In the genomic region with DNA sequence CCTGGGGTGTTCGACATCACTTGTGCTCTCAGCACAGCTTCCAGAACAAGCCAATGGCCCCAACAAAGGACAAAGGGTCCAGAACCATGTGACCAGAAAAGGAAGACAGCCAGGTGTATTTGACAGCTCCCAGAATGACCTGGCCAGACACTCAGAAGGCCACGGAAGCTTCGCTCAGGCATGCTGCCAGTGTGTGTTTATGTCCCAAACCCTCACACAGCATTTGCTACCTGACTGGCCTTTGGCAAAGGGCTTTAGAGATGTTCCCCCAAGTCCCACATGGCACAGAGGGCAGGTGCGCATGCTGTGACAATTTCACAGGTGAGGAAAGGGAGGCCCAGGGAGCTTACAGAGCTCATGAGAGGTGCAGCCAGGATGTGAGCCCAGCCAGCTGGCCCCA, we compare ENCODE assay signal across 21 cellular contexts. TPM values are rescaled to one million over a fixed set of nuclear protein-coding genes. Genes with fewer than 3 reads are reported as not detected.
DNase-seq lines count a peak whose midpoint lies in the region; ATAC-seq and TF ChIP-seq lines count a peak whose summit lies in the region.
"Had no signal": no experiment of that assay in that cellular context is flagged by ENCODE, and none has a peak within 500 bp of the region (broad histone marks: within the 10 kb centered on the region; RNA-seq: fewer than 3 reads in every experiment).

No MANE protein-coding gene starts in this region.

- H3K9me3 ChIP-seq in RWPE2 (ENCODE audit: severe bottlenecking), result no peaks in the 10 kb centered on the region
- H3K9me3 ChIP-seq in neuronal stem cell (replicated peaks in 1 of 2; ENCODE audit: control insufficient read depth in 2 of 2, insufficient read depth in 1 of 2, low read depth in 1 of 2, low read length in 2 of 2), result no peaks in the 10 kb centered on the region
- H3K9me3 ChIP-seq: BLaER1 had no signal

- H2BK12ac ChIP-seq in neuronal stem cell (ENCODE audit: low read length), result peak overlapping the region; percentile 35

- no peak overlapping the region for H3K18ac ChIP-seq in neuronal stem cell (ENCODE audit: low read length)

- H2BK15ac ChIP-seq in neuronal stem cell (ENCODE audit: low read length), result no peak overlapping the region

- H3K36me3 Mint-ChIP-seq in activated naive CD4-positive, alpha-beta T cell treated with anti-CD3 and anti-CD28 coated beads, Interleukin-2, amount 50 U/mL, for 72 hours, result peaks cover 0 to 19% of the 10 kb centered on the region in 2 donors

- H3K4me1 ChIP-seq in RWPE2 (ENCODE audit: insufficient read depth, poor library complexity, severe bottlenecking) (no peaks in the 10 kb centered on the region), neuronal stem cell (ENCODE audit: control insufficient read depth in 2 of 2, insufficient read depth in 1 of 2, low read depth in 1 of 2, low read length in 2 of 2) (no peaks in the 10 kb centered on the region)
- H3K4me1 ChIP-seq: BLaER1 had no signal

- in situ Hi-C loops in G401 (cut with HindIII; ENCODE audit: low sequenced_read_pairs), result no loop called here

- no peak overlapping the region for H3K9ac ChIP-seq in neuronal stem cell (ENCODE audit: low read depth, low read length, poor library complexity)
- H3K9ac ChIP-seq: BLaER1 had no signal

- no peak overlapping the region for H2BK120ac ChIP-seq in neuronal stem cell (ENCODE audit: low read depth, low read length)

- H2AFZ ChIP-seq in neuronal stem cell (ENCODE audit: low read length), result no peak overlapping the region

- peak; percentile 97 for DNase-seq in G401 (ENCODE audit: low spot score)
- DNase-seq in RWPE2 (ENCODE audit: low spot score), result peak; percentile 27
- peak; percentile 83 for DNase-seq in cerebellum (ENCODE audit: low spot score)
- DNase-seq in neuronal stem cell (ENCODE audit: low spot score), result no peak
- no peak for DNase-seq in activated naive CD4-positive, alpha-beta T cell treated with anti-CD3 and anti-CD28 coated beads, Interleukin-2, amount 50 U/mL, for 72 hours (ENCODE audit: low spot score in 2 of 2)
- DNase-seq in COLO829 (ENCODE audit: low spot score), result no peak
- DNase-seq in kidney tubule cell (ENCODE audit: low spot score), result no peak
- DNase-seq: CD4-positive, CD25-positive, alpha-beta regulatory T cell; CD8-positive, alpha-beta T cell; DMS 273 treated with DMSO at 0.1 percent for 48 hours; DMS79; EL; GF-D8; GOT3; H7; HCEC 1CT had no signal

- H3K27ac ChIP-seq in RWPE2 (ENCODE audit: poor library complexity, severe bottlenecking) (no peak overlapping the region), neuronal stem cell (replicated peaks; ENCODE audit: low read length) (no peak overlapping the region)
- H3K27ac ChIP-seq: 22Rv1, BLaER1, C4-2B had no signal

- H3K27ac Mint-ChIP-seq in activated naive CD4-positive, alpha-beta T cell treated with anti-CD3 and anti-CD28 coated beads, Interleukin-2, amount 50 U/mL, for 72 hours, result no peak overlapping the region
- H3K27ac Mint-ChIP-seq: B cell; CD4-positive, CD25-positive, alpha-beta regulatory T cell; CD8-positive, alpha-beta T cell had no signal

- H3K36me3 ChIP-seq in RWPE2 (ENCODE audit: low read depth), result no peaks in the 10 kb centered on the region
- H3K36me3 ChIP-seq in neuronal stem cell (replicated peaks in 1 of 2; ENCODE audit: control insufficient read depth in 2 of 2, insufficient read depth in 2 of 2, low read length in 2 of 2), result no peaks in the 10 kb centered on the region
- H3K36me3 ChIP-seq: BLaER1 had no signal

- no peaks in the 10 kb centered on the region for H3K79me1 ChIP-seq in neuronal stem cell (ENCODE audit: low read depth, low read length)

- H3K23ac ChIP-seq in neuronal stem cell (ENCODE audit: low read depth, low read length, poor library complexity), result peak overlapping the region; percentile 14

- H3K14ac ChIP-seq in neuronal stem cell (ENCODE audit: low read length), result no peak overlapping the region

- peak overlapping the region; percentile 3 for H2AK5ac ChIP-seq in neuronal stem cell (ENCODE audit: low read depth, low read length)

- no peak overlapping the region for H2BK5ac ChIP-seq in neuronal stem cell (ENCODE audit: low read length)

- no peak overlapping the region for H4K8ac ChIP-seq in neuronal stem cell (ENCODE audit: low read depth, low read length)

- H3K27me3 ChIP-seq in RWPE2 (ENCODE audit: insufficient read depth, poor library complexity, severe bottlenecking) (peaks cover 14% of the 10 kb centered on the region), neuronal stem cell (ENCODE audit: control insufficient read depth in 3 of 3, insufficient read depth in 3 of 3, low read depth in 1 of 3, low read length in 3 of 3) (no peaks in the 10 kb centered on the region)
- H3K27me3 ChIP-seq: BLaER1 had no signal

- no peak overlapping the region for H4K91ac ChIP-seq in neuronal stem cell (ENCODE audit: low read depth, low read length, poor library complexity)

- no peak overlapping the region for H3K4ac ChIP-seq in neuronal stem cell (ENCODE audit: low read length)

- no peak for TF ChIP-seq CTCF in RWPE2 (IDR thresholded peaks at IDR 0.05; ENCODE audit: poor library complexity, severe bottlenecking)

- no peak for ATAC-seq in RWPE2 (ENCODE audit: low read depth)
- no peak for ATAC-seq in GM21423 (IDR thresholded peaks at IDR 0.05; ENCODE audit: unreplicated experiment)
- ATAC-seq in activated naive CD4-positive, alpha-beta T cell treated with anti-CD3 and anti-CD28 coated beads, Interleukin-2, amount 50 U/mL, for 72 hours, result no peak
- ATAC-seq: CD8-positive, alpha-beta T cell had no signal

- H3K9me3 Mint-ChIP-seq in activated naive CD4-positive, alpha-beta T cell treated with anti-CD3 and anti-CD28 coated beads, Interleukin-2, amount 50 U/mL, for 72 hours, result no peaks in the 10 kb centered on the region
- H3K9me3 Mint-ChIP-seq: CD4-positive, CD25-positive, alpha-beta regulatory T cell; CD8-positive, alpha-beta T cell had no signal

- no CpG with 5 or more reads among the region's 4 CpGs for WGBS in neuronal stem cell (ENCODE audit: extremely low coverage in 2 of 2, insufficient read length in 2 of 2, insufficient replicate concordance in 1 of 2), 2 donors

- H3K4me3 ChIP-seq in RWPE2 (ENCODE audit: severe bottlenecking), result no peak overlapping the region
- H3K4me3 ChIP-seq in neuronal stem cell (ENCODE audit: low read length in 2 of 2), result no peak overlapping the region
- H3K4me3 ChIP-seq: BLaER1 had no signal

- no peak overlapping the region for H3K4me2 ChIP-seq in neuronal stem cell (ENCODE audit: insufficient read depth, low read length, poor library complexity, severe bottlenecking)
- H3K4me2 ChIP-seq: BLaER1 had no signal

RNA-seq across cellular contexts. Expression of a gene that starts 39.5 kb away (rescaled TPM):
- total RNA-seq in G401 (2014; rRNA removed; shearing (Covaris generic)), result 25.4 and 34.6 TPM in 2 replicates
- total RNA-seq in cerebellum, result 14.2 TPM
- 29.2 TPM for polyA plus RNA-seq in neuronal stem cell (2013, experiment 1 of 2)
- 30.5 TPM for polyA plus RNA-seq in neuronal stem cell (2013, experiment 2 of 2)
- 10 to 100 TPM; 45.1 to 97.2 TPM for total RNA-seq in activated naive CD4-positive, alpha-beta T cell treated with anti-CD3 and anti-CD28 coated beads, Interleukin-2, amount 50 U/mL, for 72 hours

Comparison
In these comparisons a context has a peak if more than half of its experiments do, and no peak if none do; other contexts are left out.
1. DNase-seq: peak in G401 (single experiment), RWPE2 (single experiment) and cerebellum (single experiment); none in neuronal stem cell (single experiment), activated naive CD4-positive, alpha-beta T cell treated with anti-CD3 and anti-CD28 coated beads, Interleukin-2, amount 50 U/mL, for 72 hours (0 of 2), COLO829 (single experiment) and kidney tubule cell (single experiment).